In the genomic region with DNA sequence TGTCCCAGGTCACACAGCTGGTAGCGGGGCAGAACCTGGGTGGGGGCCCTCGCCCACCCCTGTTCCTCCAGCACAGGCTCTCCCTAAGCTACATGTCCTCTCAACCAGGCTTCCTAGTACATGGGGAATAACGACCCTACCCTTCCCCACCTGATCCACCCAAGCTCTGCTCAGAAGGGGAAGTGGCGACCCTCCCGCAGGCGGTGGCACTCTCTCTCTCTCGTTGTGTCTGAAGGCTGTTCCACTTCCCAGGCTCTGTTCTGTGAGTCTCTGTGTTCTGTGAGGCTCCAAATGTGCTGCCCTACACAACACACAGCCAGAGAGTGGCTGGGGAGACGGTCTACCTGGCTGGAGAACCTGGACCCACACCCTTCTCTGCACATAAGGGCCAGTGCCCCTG, we compare ENCODE assay signal across 22 cellular contexts.
A peak's percentile ranks its signal among the peaks of the same experiment; 100 is the strongest.
DNase-seq lines count a peak whose midpoint lies in the region; ATAC-seq and TF ChIP-seq lines count a peak whose summit lies in the region.
"Had no signal": no experiment of that assay in that cellular context is flagged by ENCODE, and none has a peak within 500 bp of the region (broad histone marks: within the 10 kb centered on the region; RNA-seq: fewer than 3 reads in every experiment).

No MANE protein-coding gene starts in this region.

- H3K9ac ChIP-seq in SK-N-SH = peak overlapping the region; percentile 72
- H3K9ac ChIP-seq in smooth muscle cell (ENCODE audit: low read depth) = no peak overlapping the region

- H3K9me3 ChIP-seq in SK-N-SH (no peaks in the 10 kb centered on the region), gastroesophageal sphincter (no peaks in the 10 kb centered on the region), smooth muscle cell (replicated peaks; ENCODE audit: low read depth) (no peaks in the 10 kb centered on the region)

- H3K4me3 ChIP-seq in SK-N-SH (ENCODE audit: low read depth in 2 of 2, low read length in 1 of 2) = no peak overlapping the region
- no peak overlapping the region for H3K4me3 ChIP-seq in gastroesophageal sphincter
- no peak overlapping the region for H3K4me3 ChIP-seq in smooth muscle cell

- CTCF ChIA-PET in SK-N-SH (lab: Yijun Ruan, JAX) = interaction anchor here (0.9 to 1.6 kb wide), 2 partner anchors 9 to 13 kb away, joined by 3 read pairs; no protein-coding TSS in a partner anchor

- H3K4me2 ChIP-seq in SK-N-SH = peak overlapping the region; percentile 25; the same call in 1 of the 2 replicates
- no peak overlapping the region for H3K4me2 ChIP-seq in smooth muscle cell

- WGBS in SK-N-SH (ENCODE audit: low lambda C conversion rate) = 92% methylated on average over 6 of the region's 8 CpGs
- 100% methylated on average over 1 of the region's 8 CpGs; no CpG with 5 or more reads in 1 of the 2 donors for WGBS in gastroesophageal sphincter (ENCODE audit: low coverage in 1 of 2), 2 donors
- WGBS in smooth muscle cell (ENCODE audit: low lambda C conversion rate) = 92% methylated on average over 8 of the region's 8 CpGs

- no peak for ATAC-seq in gastroesophageal sphincter
- ATAC-seq in GM21360 (IDR thresholded peaks at IDR 0.05; ENCODE audit: unreplicated experiment) = no peak
- no peak for ATAC-seq in HG03432 (IDR thresholded peaks at IDR 0.05; ENCODE audit: unreplicated experiment)
- ATAC-seq in HG02588 (IDR thresholded peaks at IDR 0.05; ENCODE audit: unreplicated experiment) = no peak
- ATAC-seq: esophagus mucosa, left lobe of liver had no signal

- H3K79me2 ChIP-seq in SK-N-SH (ENCODE audit: insufficient read depth) = no peaks in the 10 kb centered on the region
- H3K79me2 ChIP-seq in smooth muscle cell (ENCODE audit: low read depth) = peaks cover 5% of the 10 kb centered on the region

- H3K9me2 ChIP-seq in SK-N-SH = no peaks in the 10 kb centered on the region

- TF ChIP-seq EP300 in SK-N-SH (IDR thresholded peaks at IDR 0.05; ENCODE audit: borderline replicate concordance in 1 of 2, low read depth in 1 of 2, low read length in 1 of 2) (no peak), gastroesophageal sphincter (IDR thresholded peaks at IDR 0.05) (no peak)

- TF ChIP-seq POLR2A in gastroesophageal sphincter (IDR thresholded peaks at IDR 0.05) = no peak

- TF ChIP-seq RAD21 in SK-N-SH (IDR thresholded peaks at IDR 0.05; ENCODE audit: low read length) = no peak

- H3K27me3 ChIP-seq in SK-N-SH (ENCODE audit: insufficient read depth) (no peaks in the 10 kb centered on the region), gastroesophageal sphincter (no peaks in the 10 kb centered on the region), smooth muscle cell (ENCODE audit: low read depth) (no peaks in the 10 kb centered on the region)

- H3K27ac ChIP-seq in SK-N-SH (ENCODE audit: low read depth in 2 of 2, low read length in 1 of 2) = peak overlapping the region; percentile 82 to 96
- peak overlapping the region in 3 of 4 donors; percentile 36 to 54 (median 36) for H3K27ac ChIP-seq in gastroesophageal sphincter
- H3K27ac ChIP-seq in smooth muscle cell (ENCODE audit: low read depth) = peak overlapping the region; percentile 98

- H3K36me3 ChIP-seq in SK-N-SH (replicated peaks in 1 of 2; ENCODE audit: control insufficient read depth in 1 of 2, insufficient read depth in 2 of 2, low read length in 1 of 2) (no peaks in the 10 kb centered on the region), gastroesophageal sphincter (no peaks in the 10 kb centered on the region), smooth muscle cell (ENCODE audit: low read depth) (no peaks in the 10 kb centered on the region)

- H3K4me1 ChIP-seq in SK-N-SH (ENCODE audit: control insufficient read depth in 1 of 2, insufficient read depth in 2 of 2, low read depth in 1 of 2, low read length in 1 of 2) (peaks cover 12 to 59% of the 10 kb centered on the region in 2 experiments), gastroesophageal sphincter (peaks cover 0 to 16% (median 6%) of the 10 kb centered on the region in 3 donors), smooth muscle cell (ENCODE audit: low read depth) (peaks cover 8% of the 10 kb centered on the region)

- POLR2A ChIA-PET in SK-N-SH (lab: Yijun Ruan, JAX) = no interaction called here

- TF ChIP-seq CTCF in SK-N-SH (IDR thresholded peaks at IDR 0.05) (no peak), gastroesophageal sphincter (IDR thresholded peaks at IDR 0.05) (no peak), smooth muscle cell (IDR thresholded peaks at IDR 0.05; ENCODE audit: borderline replicate concordance, insufficient read depth, poor library complexity, severe bottlenecking) (no peak)

- H4K20me1 ChIP-seq in SK-N-SH (ENCODE audit: insufficient read depth) = no peaks in the 10 kb centered on the region
- H4K20me1 ChIP-seq in smooth muscle cell (ENCODE audit: low read depth) = no peaks in the 10 kb centered on the region

- H3F3A ChIP-seq in SK-N-SH (replicated peaks; ENCODE audit: insufficient read depth) (peaks cover 60% of the 10 kb centered on the region), smooth muscle cell (ENCODE audit: low read depth) (peaks cover 23% of the 10 kb centered on the region)

- DNase-seq in AG20443 (ENCODE audit: low spot score) = peak; percentile 1
- no peak for DNase-seq in SK-N-SH
- DNase-seq in smooth muscle cell (lab: John Stamatoyannopoulos, UW; ENCODE audit: unreplicated experiment) = no peak
- DNase-seq in COLO668 (lab: John Stamatoyannopoulos, UW; ENCODE audit: unreplicated experiment) = no peak
- DNase-seq: activated gamma-delta T cell treated with Interleukin-2 at 50 U/mL for 16 hours; amniotic stem cell; CD4-positive, alpha-beta memory T cell; effector CD8-positive, alpha-beta T cell; GDM1; glutamatergic neuron; MM.1S; NCI-H1436 treated with DMSO at 0.1 percent for 48 hours; NCI-H2171; NCI-H526 treated with DMSO at 0.1 percent for 48 hours; stimulated activated CD8-positive, alpha-beta memory T cell treated with anti-CD3 and anti-CD28 coated beads, Interleukin-4, amount 100 ng/mL, for 48 hours; T-helper 1 cell had no signal

- H2AFZ ChIP-seq in SK-N-SH (ENCODE audit: low read depth) = no peak overlapping the region
- H2AFZ ChIP-seq in smooth muscle cell (ENCODE audit: low read depth) = no peak overlapping the region

TF ChIP-seq in SK-N-SH, 30 proteins besides CTCF, POLR2A, EP300 and RAD21:
- TF ChIP-seq MXI1 (IDR thresholded peaks at IDR 0.05; ENCODE audit: low read depth, low read length) (no peak), FOXM1 (IDR thresholded peaks at IDR 0.05; ENCODE audit: low read depth) (no peak)
- TF ChIP-seq, protein P1, sequence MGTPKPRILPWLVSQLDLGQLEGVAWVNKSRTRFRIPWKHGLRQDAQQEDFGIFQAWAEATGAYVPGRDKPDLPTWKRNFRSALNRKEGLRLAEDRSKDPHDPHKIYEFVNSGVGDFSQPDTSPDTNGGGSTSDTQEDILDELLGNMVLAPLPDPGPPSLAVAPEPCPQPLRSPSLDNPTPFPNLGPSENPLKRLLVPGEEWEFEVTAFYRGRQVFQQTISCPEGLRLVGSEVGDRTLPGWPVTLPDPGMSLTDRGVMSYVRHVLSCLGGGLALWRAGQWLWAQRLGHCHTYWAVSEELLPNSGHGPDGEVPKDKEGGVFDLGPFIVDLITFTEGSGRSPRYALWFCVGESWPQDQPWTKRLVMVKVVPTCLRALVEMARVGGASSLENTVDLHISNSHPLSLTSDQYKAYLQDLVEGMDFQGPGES (IDR thresholded peaks at IDR 0.05; ENCODE audit: low read depth, low read length) = no peak

Comparison
In these comparisons a context has a peak if more than half of its experiments do, and no peak if none do; other contexts are left out.
1. H3K27ac ChIP-seq: peak in every context shown above with its lines; median percentile 98 in smooth muscle cell; 89 in SK-N-SH; 36 in gastroesophageal sphincter.